ENCODE assay signal across 8 cellular contexts in genomic region chr17:10698116-10698818, GRCh38. TPM values are rescaled to one million over a fixed set of nuclear protein-coding genes. Genes with fewer than 3 reads are reported as not detected.
DNase-seq lines count a peak whose midpoint lies in the region; ATAC-seq, FAIRE-seq and TF ChIP-seq lines count a peak whose summit lies in the region.

No MANE protein-coding gene starts in this region.

- no peak for ATAC-seq in HG02870 (IDR thresholded peaks at IDR 0.05; ENCODE audit: unreplicated experiment)

- no peak overlapping the region for H2BK5ac ChIP-seq in trophoblast cell (ENCODE audit: low read depth, low read length, poor library complexity)

- FAIRE-seq in frontal cortex (lab: Jason Lieb, UNC): no peak

- H3K14ac ChIP-seq in trophoblast cell (ENCODE audit: low read length): no peak overlapping the region

- H3K4me1 ChIP-seq in trophoblast cell (ENCODE audit: control insufficient read depth in 1 of 2, insufficient read depth in 2 of 2, low read length in 2 of 2): peaks cover 0 to 2% of the 10 kb centered on the region in 2 experiments

- no peaks in the 10 kb centered on the region for H3K27me3 ChIP-seq in WERI-Rb-1 (ENCODE audit: insufficient read depth, low read depth, severe bottlenecking)
- no peaks in the 10 kb centered on the region for H3K27me3 ChIP-seq in trophoblast cell (ENCODE audit: insufficient read depth, low read length)

- no peak overlapping the region for H4K12ac ChIP-seq in trophoblast cell (ENCODE audit: low read depth, low read length)

- peak; percentile 11 for DNase-seq in A172 (ENCODE audit: low spot score)
- DNase-seq in GM20000 (ENCODE audit: low spot score): peak; percentile 26
- no peak for DNase-seq in WERI-Rb-1
- DNase-seq in frontal cortex (ENCODE audit: low spot score in 2 of 2): peak; percentile 13 to 24
- peak in 1 of 2 donors; percentile 8 for DNase-seq in trophoblast cell
- no peak for DNase-seq in retina
- DNase-seq in activated CD4-positive, alpha-beta T cell treated with anti-CD3 and anti-CD28 coated beads for 48 hours: no peak

- H2BK12ac ChIP-seq in trophoblast cell (ENCODE audit: low read length): no peak overlapping the region

- peak overlapping the region; percentile 50 for H4K91ac ChIP-seq in trophoblast cell (ENCODE audit: low read depth, low read length)

- H3K36me3 ChIP-seq in WERI-Rb-1 (peaks cover 17% of the 10 kb centered on the region), trophoblast cell (ENCODE audit: control insufficient read depth in 1 of 2, insufficient read depth in 2 of 2, low read length in 2 of 2) (peaks cover 3 to 8% of the 10 kb centered on the region in 2 experiments)

- H3K79me2 ChIP-seq in trophoblast cell (ENCODE audit: control insufficient read depth, insufficient read depth, low read length, poor library complexity): peaks cover 9% of the 10 kb centered on the region

- H3K4ac ChIP-seq in trophoblast cell (ENCODE audit: low read depth, low read length): no peak overlapping the region

- peak overlapping the region; percentile 59 for H3K4me2 ChIP-seq in trophoblast cell (ENCODE audit: low read length)

- H3K18ac ChIP-seq in trophoblast cell (ENCODE audit: low read length): no peak overlapping the region

- WGBS in trophoblast cell (ENCODE audit: extremely low coverage, insufficient coverage, insufficient read length): no CpG with 5 or more reads among the region's 17 CpGs

- H3K9me3 ChIP-seq in WERI-Rb-1 (ENCODE audit: severe bottlenecking) (no peaks in the 10 kb centered on the region), trophoblast cell (ENCODE audit: insufficient read depth, low read depth, low read length) (no peaks in the 10 kb centered on the region)

- no peak overlapping the region for H3K9ac ChIP-seq in trophoblast cell (ENCODE audit: low read length)

- no peak overlapping the region for H2AK5ac ChIP-seq in trophoblast cell (ENCODE audit: low read length)

- H3K27ac ChIP-seq in WERI-Rb-1 (peak overlapping the region; percentile 83), trophoblast cell (ENCODE audit: low read depth, low read length) (peak overlapping the region; percentile 99)

- no peak overlapping the region for H2BK120ac ChIP-seq in trophoblast cell (ENCODE audit: insufficient read depth, low read length, poor library complexity)

- H3K79me1 ChIP-seq in trophoblast cell (ENCODE audit: low read length): peaks cover 9% of the 10 kb centered on the region

- TF ChIP-seq CTCF in GM20000 (IDR thresholded peaks at IDR 0.05; ENCODE audit: extremely low read depth, missing control alignments) (no peak), WERI-Rb-1 (IDR thresholded peaks at IDR 0.05; ENCODE audit: low read depth, low read length) (no peak)

- H3K4me3 ChIP-seq in WERI-Rb-1 (ENCODE audit: low read depth, low read length): peak overlapping the region; percentile 87
- H3K4me3 ChIP-seq in trophoblast cell (ENCODE audit: low read depth, low read length): peak overlapping the region; percentile 99

- no peak overlapping the region for H2AFZ ChIP-seq in trophoblast cell (ENCODE audit: insufficient read depth, low read length, poor library complexity)

- H3K23ac ChIP-seq in trophoblast cell (ENCODE audit: low read length): no peak overlapping the region

- peak overlapping the region; percentile 9 for H4K8ac ChIP-seq in trophoblast cell (ENCODE audit: low read depth, low read length)

RNA-seq across cellular contexts. Expression of gene ADPRM, which starts 0.9 kb away (rescaled TPM):
- total RNA-seq in A172 (2014; rRNA removed; shearing (Covaris generic)): 8.4 and 11.1 TPM in 2 replicates
- total RNA-seq in frontal cortex: 17.5 TPM
- 5.0 and 5.6 TPM in 2 replicates for polyA plus RNA-seq in trophoblast cell (2013)

RNA-seq across cellular contexts. Expression of gene SCO1, which starts 0.9 kb away (rescaled TPM):
- total RNA-seq in A172 (2014; rRNA removed; shearing (Covaris generic)): 51.6 and 58.9 TPM in 2 replicates
- total RNA-seq in frontal cortex: 11.4 TPM
- polyA plus RNA-seq in trophoblast cell (2013): 15.2 and 15.4 TPM in 2 replicates

RNA-seq across cellular contexts. Expression of gene TMEM220, which starts 31.6 kb away (rescaled TPM):
- total RNA-seq in A172 (2014; rRNA removed; shearing (Covaris generic)): 0.12 and 0.26 TPM in 2 replicates
- total RNA-seq in frontal cortex: 1.2 TPM
- polyA plus RNA-seq in trophoblast cell (2013): 2.3 and 2.8 TPM in 2 replicates

RNA-seq across cellular contexts. Expression of gene MYH3, which starts 41.2 kb away (rescaled TPM):
- total RNA-seq in A172 (2014; rRNA removed; shearing (Covaris generic)): 3.9 and 5.6 TPM in 2 replicates
- total RNA-seq in frontal cortex: 0.41 TPM
- 0.94 and 1.1 TPM in 2 replicates for polyA plus RNA-seq in trophoblast cell (2013)

Comparison
In these comparisons a context has a peak if more than half of its experiments do, and no peak if none do; other contexts are left out.
1. DNase-seq: peak in A172 (single experiment), GM20000 (single experiment) and frontal cortex (2 of 2); none in WERI-Rb-1 (single experiment), retina (single experiment) and activated CD4-positive, alpha-beta T cell treated with anti-CD3 and anti-CD28 coated beads for 48 hours (single experiment).